31 cellular contexts compared by ENCODE assay signal in genomic region chr10:47158116-47159071, GRCh38.
"Had no signal": no experiment of that assay in that cellular context is flagged by ENCODE, and none has a peak within 500 bp of the region (broad histone marks: within the 10 kb centered on the region; RNA-seq: fewer than 3 reads in every experiment).

No MANE protein-coding gene starts in this region.

- H3K27me3 Mint-ChIP-seq: activated CD8-positive, alpha-beta T cell treated with anti-CD3 and anti-CD28 coated beads for 36 hours; activated naive CD8-positive, alpha-beta T cell; activated T-cell treated with anti-CD3 and anti-CD28 coated beads, Interleukin-2, amount 50 U/mL, for 24 hours had no signal

- ATAC-seq: activated CD4-positive, alpha-beta T cell treated with anti-CD3 and anti-CD28 coated beads for 36 hours; activated CD8-positive, alpha-beta T cell treated with anti-CD3 and anti-CD28 coated beads for 36 hours; activated T-helper 17 cell treated with anti-CD3 and anti-CD28 coated beads, Interleukin-2, amount 50 U/mL, for 72 hours; body of pancreas; esophagus mucosa; gastrocnemius medialis; heart right ventricle had no signal

- H3K27me3 ChIP-seq: body of pancreas, colonic mucosa, foreskin keratinocyte, gastrocnemius medialis had no signal

- H3K9me3 ChIP-seq: colonic mucosa, gastrocnemius medialis had no signal

- H3K4me3 ChIP-seq: body of pancreas, colonic mucosa, dorsolateral prefrontal cortex, gastrocnemius medialis, heart right ventricle had no signal

- DNase-seq: activated CD4-positive, alpha-beta T cell treated with anti-CD3 and anti-CD28 coated beads for 36 hours; activated CD4-positive, alpha-beta T cell treated with anti-CD3 and anti-CD28 coated beads, Interleukin-2, amount 50 U/mL, for 1 hour; activated CD4-positive, alpha-beta T cell treated with anti-CD3 and anti-CD28 coated beads, Interleukin-2, amount 50 U/mL, for 48 hours; activated CD4-positive, CD25-positive, alpha-beta regulatory T cell; activated CD4-positive, CD25-positive, alpha-beta regulatory T cell treated with anti-CD3 and anti-CD28 coated beads, Interleukin-2, amount 50 U/mL, for 72 hours; activated CD8-positive, alpha-beta memory T cell treated with anti-CD3 and anti-CD28 coated beads for 24 hours; activated CD8-positive, alpha-beta memory T cell treated with anti-CD3 and anti-CD28 coated beads, Interleukin-2, amount 50 U/mL, for 4 hours; activated CD8-positive, alpha-beta T cell treated with anti-CD3 and anti-CD28 coated beads for 36 hours; activated effector memory CD4-positive, alpha-beta T cell treated with Interleukin-2 at 50 U/mL for 16 hours; activated gamma-delta T cell treated with Interleukin-2 at 50 U/mL for 16 hours; activated naive CD4-positive, alpha-beta T cell treated with anti-CD3 and anti-CD28 coated beads, Interleukin-2, amount 50 U/mL, for 16 hours; activated naive CD4-positive, alpha-beta T cell treated with Interleukin-2 at 50 U/mL for 16 hours; activated T-cell treated with anti-CD3 and anti-CD28 coated beads for 4 hours; activated T-cell treated with anti-CD3 and anti-CD28 coated beads, Interleukin-2, amount 50 U/mL, for 24 hours; amniotic stem cell; anterior cingulate cortex; body of pancreas; central memory CD4-positive, alpha-beta T cell; cerebellar nuclear complex; colonic mucosa; dorsolateral prefrontal cortex; effector memory CD4-positive, alpha-beta T cell; endodermal cell; foreskin keratinocyte; gastrocnemius medialis; heart right ventricle; T-helper 2 cell had no signal

- H3K27ac ChIP-seq: body of pancreas, colonic mucosa, dorsolateral prefrontal cortex, foreskin keratinocyte, gastrocnemius medialis, heart right ventricle had no signal

- H3K4me1 Mint-ChIP-seq: endodermal cell had no signal

- H3K4me1 ChIP-seq: body of pancreas, colonic mucosa, foreskin keratinocyte, gastrocnemius medialis had no signal

- H3K36me3 ChIP-seq: colonic mucosa, gastrocnemius medialis, heart right ventricle had no signal

- H3K4me3 Mint-ChIP-seq: activated CD4-positive, alpha-beta T cell treated with anti-CD3 and anti-CD28 coated beads for 36 hours; activated CD8-positive, alpha-beta T cell treated with anti-CD3 and anti-CD28 coated beads for 36 hours; activated naive CD8-positive, alpha-beta T cell; activated T-cell treated with anti-CD3 and anti-CD28 coated beads, Interleukin-2, amount 50 U/mL, for 24 hours; activated T-helper 17 cell treated with anti-CD3 and anti-CD28 coated beads, Interleukin-2, amount 50 U/mL, for 72 hours; dendritic cell treated with granulocyte-macrophage colony-stimulating factor and Interleukin-4, amounts not matched to agents 40 ng/mL and 50 ng/mL, for 4 days; endodermal cell had no signal
